In the genomic region with DNA sequence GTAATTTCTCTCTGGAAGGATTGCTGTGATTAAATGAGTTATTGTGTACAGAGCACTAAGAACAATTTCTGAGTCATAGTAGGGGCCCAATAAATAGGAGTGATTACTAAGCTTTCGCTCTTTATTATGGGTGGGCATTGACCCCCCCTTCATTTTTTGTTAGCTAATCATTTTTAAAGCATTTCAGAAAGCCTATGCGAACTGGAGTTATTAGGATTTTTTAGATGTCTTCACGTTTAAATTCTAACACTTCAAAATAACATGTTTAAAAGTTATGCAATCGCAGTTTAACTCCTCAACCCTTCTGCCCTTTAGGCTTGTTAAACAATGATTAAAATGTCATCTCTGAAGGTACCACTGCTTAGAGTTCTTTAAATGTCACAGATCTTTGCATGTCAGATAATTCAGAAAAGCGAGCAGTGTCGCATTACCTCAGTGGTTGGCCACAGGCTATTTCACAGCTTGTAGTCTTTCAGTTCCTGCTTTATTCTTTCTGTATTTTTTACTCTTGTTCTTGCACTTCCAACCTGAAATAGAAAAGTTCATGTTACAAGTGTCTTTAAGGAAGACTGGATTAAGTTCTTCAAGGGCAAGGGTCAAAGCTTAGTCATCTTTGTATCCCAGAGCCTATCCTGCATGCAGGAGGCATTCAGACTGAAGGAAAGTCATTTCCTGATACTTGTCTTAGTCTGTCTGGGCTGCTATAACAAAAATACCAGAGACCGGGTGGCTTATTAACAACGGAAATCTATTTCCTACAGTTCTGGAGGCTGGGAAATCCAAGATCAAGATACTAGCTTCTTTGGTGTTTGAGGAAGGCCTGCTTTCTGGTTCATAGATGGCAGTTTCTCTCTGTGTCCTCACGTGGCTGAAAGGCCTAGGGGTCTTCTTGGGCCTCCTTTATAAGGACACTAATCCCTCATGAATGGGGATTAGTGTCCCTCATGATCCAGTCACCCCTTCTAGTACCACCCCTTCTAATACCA, we compare ENCODE assay signal across 1 cellular context.
TF ChIP-seq lines count a peak whose summit lies in the region.

No MANE protein-coding gene starts in this region.

TF ChIP-seq in K562, 482 proteins besides CTCF, POLR2A, EP300 and RAD21 (continued from another document):
- TF ChIP-seq MBD1 (CRISPR knock-in tag; IDR thresholded peaks at IDR 0.05), result no peak
- TF ChIP-seq ZNF217 (CRISPR knock-in tag; IDR thresholded peaks at IDR 0.05), result no peak
- no peak for TF ChIP-seq POLR2AphosphoS5 (IDR thresholded peaks at IDR 0.05; ENCODE audit: control insufficient read depth, insufficient read depth, low read depth, low read length)
- TF ChIP-seq, protein P1, sequence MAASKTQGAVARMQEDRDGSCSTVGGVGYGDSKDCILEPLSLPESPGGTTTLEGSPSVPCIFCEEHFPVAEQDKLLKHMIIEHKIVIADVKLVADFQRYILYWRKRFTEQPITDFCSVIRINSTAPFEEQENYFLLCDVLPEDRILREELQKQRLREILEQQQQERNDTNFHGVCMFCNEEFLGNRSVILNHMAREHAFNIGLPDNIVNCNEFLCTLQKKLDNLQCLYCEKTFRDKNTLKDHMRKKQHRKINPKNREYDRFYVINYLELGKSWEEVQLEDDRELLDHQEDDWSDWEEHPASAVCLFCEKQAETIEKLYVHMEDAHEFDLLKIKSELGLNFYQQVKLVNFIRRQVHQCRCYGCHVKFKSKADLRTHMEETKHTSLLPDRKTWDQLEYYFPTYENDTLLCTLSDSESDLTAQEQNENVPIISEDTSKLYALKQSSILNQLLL (CRISPR knock-in tag; IDR thresholded peaks at IDR 0.05; ENCODE audit: borderline replicate concordance), result no peak
- 0 out of 2 replicates have a peak, but pooled peaks have one; percentile 25 for TF ChIP-seq TRIM28 (IDR thresholded peaks at IDR 0.05)
- TF ChIP-seq CEBPG (CRISPR knock-in tag; IDR thresholded peaks at IDR 0.05), result no peak
- TF ChIP-seq CEBPG (tag; conservative IDR thresholded peaks at IDR 0.05 in 1 of 2, IDR thresholded peaks at IDR 0.05 in 1 of 2), result peak; percentile 59 to 71
- no peak for TF ChIP-seq BHLHE40 (IDR thresholded peaks at IDR 0.05; ENCODE audit: low read length)
- TF ChIP-seq MAFF (IDR thresholded peaks at IDR 0.05; ENCODE audit: low read length), result no peak
- peak; percentile 52; the same call in 1 of the 2 replicates for TF ChIP-seq NFE2 (IDR thresholded peaks at IDR 0.05; ENCODE audit: low read depth)
- 0 out of 2 replicates have a peak, but pooled peaks have one; percentile 9 for TF ChIP-seq CXXC5 (CRISPR knock-in tag; IDR thresholded peaks at IDR 0.05)
- TF ChIP-seq, protein P2, sequence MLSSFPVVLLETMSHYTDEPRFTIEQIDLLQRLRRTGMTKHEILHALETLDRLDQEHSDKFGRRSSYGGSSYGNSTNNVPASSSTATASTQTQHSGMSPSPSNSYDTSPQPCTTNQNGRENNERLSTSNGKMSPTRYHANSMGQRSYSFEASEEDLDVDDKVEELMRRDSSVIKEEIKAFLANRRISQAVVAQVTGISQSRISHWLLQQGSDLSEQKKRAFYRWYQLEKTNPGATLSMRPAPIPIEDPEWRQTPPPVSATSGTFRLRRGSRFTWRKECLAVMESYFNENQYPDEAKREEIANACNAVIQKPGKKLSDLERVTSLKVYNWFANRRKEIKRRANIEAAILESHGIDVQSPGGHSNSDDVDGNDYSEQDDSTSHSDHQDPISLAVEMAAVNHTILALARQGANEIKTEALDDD (IDR thresholded peaks at IDR 0.05), result peak; percentile 59; the same call in 1 of the 2 replicates
- no peak for TF ChIP-seq ZNF212 (CRISPR knock-in tag; IDR thresholded peaks at IDR 0.05)
- peak in 1 of 2 experiments; percentile 28; a peak in 1 of 3 replicates for TF ChIP-seq CBX3 (IDR thresholded peaks at IDR 0.05; ENCODE audit: borderline replicate concordance in 1 of 2, low read length in 2 of 2)
- TF ChIP-seq ZNF766 (CRISPR knock-in tag; conservative IDR thresholded peaks at IDR 0.05), result peak; percentile 59; the same call in 1 of the 2 replicates
- TF ChIP-seq HMG20A (CRISPR knock-in tag; conservative IDR thresholded peaks at IDR 0.05), result no peak
- peak; percentile 65 for TF ChIP-seq NR2C1 (IDR thresholded peaks at IDR 0.05)
- peak; percentile 66; the same call in 1 of the 2 replicates for TF ChIP-seq NR2C1 (tag; IDR thresholded peaks at IDR 0.05)
- TF ChIP-seq FUS (optimal IDR thresholded peaks at IDR 0.05; ENCODE audit: low read depth, low read length), result no peak
- TF ChIP-seq BCOR (IDR thresholded peaks at IDR 0.05), result no peak
- TF ChIP-seq NUFIP1 (IDR thresholded peaks at IDR 0.05; ENCODE audit: partially characterized antibody), result no peak
- TF ChIP-seq FOSL1 (tag; conservative IDR thresholded peaks at IDR 0.05), result peak; percentile 43; the same call in 1 of the 2 replicates
- TF ChIP-seq GTF2F1 (IDR thresholded peaks at IDR 0.05; ENCODE audit: low read depth, low read length), result no peak
- 0 out of 2 replicates have a peak, but pooled peaks have one; percentile 4 for TF ChIP-seq ZNF316 (IDR thresholded peaks at IDR 0.05)
- TF ChIP-seq KDM1A (IDR thresholded peaks at IDR 0.05), result no peak
- TF ChIP-seq PPARD (CRISPR knock-in tag; IDR thresholded peaks at IDR 0.05), result no peak
- no peak for TF ChIP-seq NR2C2 (CRISPR knock-in tag; IDR thresholded peaks at IDR 0.05)
- TF ChIP-seq NR2C2 (tag; IDR thresholded peaks at IDR 0.05), result peak; percentile 49
- 0 out of 2 replicates have a peak, but pooled peaks have one; percentile 47 for TF ChIP-seq SMARCA4 (IDR thresholded peaks at IDR 0.05)
- TF ChIP-seq TRIM24 (IDR thresholded peaks at IDR 0.05), result peak in 1 of 2 experiments; percentile 34; a peak in 1 of 4 replicates
- no peak for TF ChIP-seq STAT5A (IDR thresholded peaks at IDR 0.05; ENCODE audit: borderline replicate concordance, low read length)
- peak; percentile 62 for TF ChIP-seq CEBPB (tag; IDR thresholded peaks at IDR 0.05)
- TF ChIP-seq, protein P3, sequence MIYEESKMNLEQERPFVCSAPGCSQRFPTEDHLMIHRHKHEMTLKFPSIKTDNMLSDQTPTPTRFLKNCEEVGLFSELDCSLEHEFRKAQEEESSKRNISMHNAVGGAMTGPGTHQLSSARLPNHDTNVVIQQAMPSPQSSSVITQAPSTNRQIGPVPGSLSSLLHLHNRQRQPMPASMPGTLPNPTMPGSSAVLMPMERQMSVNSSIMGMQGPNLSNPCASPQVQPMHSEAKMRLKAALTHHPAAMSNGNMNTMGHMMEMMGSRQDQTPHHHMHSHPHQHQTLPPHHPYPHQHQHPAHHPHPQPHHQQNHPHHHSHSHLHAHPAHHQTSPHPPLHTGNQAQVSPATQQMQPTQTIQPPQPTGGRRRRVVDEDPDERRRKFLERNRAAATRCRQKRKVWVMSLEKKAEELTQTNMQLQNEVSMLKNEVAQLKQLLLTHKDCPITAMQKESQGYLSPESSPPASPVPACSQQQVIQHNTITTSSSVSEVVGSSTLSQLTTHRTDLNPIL (CRISPR knock-in tag; IDR thresholded peaks at IDR 0.05), result no peak
- TF ChIP-seq JUND (IDR thresholded peaks at IDR 0.05; ENCODE audit: borderline replicate concordance, low read depth, low read length), result peak; percentile 68
- no peak; the same call in 2 of the 3 replicates for TF ChIP-seq JUND (tag; IDR thresholded peaks at IDR 0.05; ENCODE audit: borderline replicate concordance, low read depth, low read length)
- no peak for TF ChIP-seq BRD9 (IDR thresholded peaks at IDR 0.05; ENCODE audit: low read depth, partially characterized antibody)
- TF ChIP-seq, protein P4, sequence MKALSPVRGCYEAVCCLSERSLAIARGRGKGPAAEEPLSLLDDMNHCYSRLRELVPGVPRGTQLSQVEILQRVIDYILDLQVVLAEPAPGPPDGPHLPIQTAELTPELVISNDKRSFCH (CRISPR knock-in tag; IDR thresholded peaks at IDR 0.05), result no peak
- TF ChIP-seq, protein P4 (tag; IDR thresholded peaks at IDR 0.05), result 0 out of 2 replicates have a peak, but pooled peaks have one; percentile 33
